2 cellular contexts compared by ENCODE assay signal in the genomic region with DNA sequence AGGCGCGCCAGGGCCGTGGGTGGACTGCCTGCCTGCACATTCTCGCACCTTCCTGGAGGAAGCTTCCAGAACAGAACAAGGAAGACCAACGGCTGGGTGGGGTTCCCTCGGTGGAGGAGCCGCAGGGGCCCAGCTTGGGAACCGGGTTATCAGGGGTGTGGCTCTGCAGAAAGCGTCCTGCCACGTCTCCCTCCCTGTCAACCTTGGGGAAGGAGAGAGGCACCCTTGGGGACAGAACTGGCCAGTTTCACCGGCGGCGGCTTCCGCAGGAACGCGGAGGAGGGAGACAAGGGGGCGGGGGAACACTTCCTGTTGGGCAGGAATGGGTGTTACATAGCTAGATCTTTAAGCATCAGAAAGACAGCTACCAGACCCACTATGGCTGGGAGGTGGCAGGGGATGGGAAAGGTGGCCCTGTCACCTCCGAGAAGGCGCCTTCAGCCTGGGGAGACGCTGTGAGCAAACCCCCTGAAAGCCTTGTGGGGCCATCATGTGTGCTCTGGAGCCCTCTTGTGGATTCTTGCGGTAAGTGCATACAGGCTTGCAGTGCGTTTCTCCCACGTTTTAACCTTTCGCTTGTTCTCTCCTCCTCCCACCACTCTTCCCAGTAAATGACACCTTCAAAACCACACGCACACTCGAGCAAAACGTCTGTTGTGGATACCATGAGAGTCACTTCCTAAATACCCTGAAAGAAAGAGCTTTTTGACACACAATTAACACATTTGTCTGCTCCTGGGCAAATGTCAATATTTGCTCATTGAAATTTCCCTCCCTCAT.
A peak's percentile ranks its signal among the peaks of the same experiment; 100 is the strongest.
TF ChIP-seq lines count a peak whose summit lies in the region.

No MANE protein-coding gene starts in this region.

TF ChIP-seq in HEK293, 187 proteins besides CTCF, POLR2A, EP300 and RAD21 (continued from another document and continues in another):
- TF ChIP-seq, protein P1, sequence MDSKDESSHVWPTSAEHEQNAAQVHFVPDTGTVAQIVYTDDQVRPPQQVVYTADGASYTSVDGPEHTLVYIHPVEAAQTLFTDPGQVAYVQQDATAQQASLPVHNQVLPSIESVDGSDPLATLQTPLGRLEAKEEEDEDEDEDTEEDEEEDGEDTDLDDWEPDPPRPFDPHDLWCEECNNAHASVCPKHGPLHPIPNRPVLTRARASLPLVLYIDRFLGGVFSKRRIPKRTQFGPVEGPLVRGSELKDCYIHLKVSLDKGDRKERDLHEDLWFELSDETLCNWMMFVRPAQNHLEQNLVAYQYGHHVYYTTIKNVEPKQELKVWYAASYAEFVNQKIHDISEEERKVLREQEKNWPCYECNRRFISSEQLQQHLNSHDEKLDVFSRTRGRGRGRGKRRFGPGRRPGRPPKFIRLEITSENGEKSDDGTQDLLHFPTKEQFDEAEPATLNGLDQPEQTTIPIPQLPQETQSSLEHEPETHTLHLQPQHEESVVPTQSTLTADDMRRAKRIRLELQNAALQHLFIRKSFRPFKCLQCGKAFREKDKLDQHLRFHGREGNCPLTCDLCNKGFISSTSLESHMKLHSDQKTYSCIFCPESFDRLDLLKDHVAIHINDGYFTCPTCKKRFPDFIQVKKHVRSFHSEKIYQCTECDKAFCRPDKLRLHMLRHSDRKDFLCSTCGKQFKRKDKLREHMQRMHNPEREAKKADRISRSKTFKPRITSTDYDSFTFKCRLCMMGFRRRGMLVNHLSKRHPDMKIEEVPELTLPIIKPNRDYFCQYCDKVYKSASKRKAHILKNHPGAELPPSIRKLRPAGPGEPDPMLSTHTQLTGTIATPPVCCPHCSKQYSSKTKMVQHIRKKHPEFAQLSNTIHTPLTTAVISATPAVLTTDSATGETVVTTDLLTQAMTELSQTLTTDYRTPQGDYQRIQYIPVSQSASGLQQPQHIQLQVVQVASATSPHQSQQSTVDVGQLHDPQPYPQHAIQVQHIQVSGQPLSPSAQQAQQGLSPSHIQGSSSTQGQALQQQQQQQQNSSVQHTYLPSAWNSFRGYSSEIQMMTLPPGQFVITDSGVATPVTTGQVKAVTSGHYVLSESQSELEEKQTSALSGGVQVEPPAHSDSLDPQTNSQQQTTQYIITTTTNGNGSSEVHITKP (tag by site-specific recombination; IDR thresholded peaks at IDR 0.05) = peak; percentile 36; the same call in 1 of the 2 replicates
- no peak; the same call in none of the 2 replicates for TF ChIP-seq ZNF660 (tag by site-specific recombination; IDR thresholded peaks at IDR 0.05)
- TF ChIP-seq ZNF335 (tag by site-specific recombination; conservative IDR thresholded peaks at IDR 0.05) = peak; percentile 68
- TF ChIP-seq ZNF48 (tag by site-specific recombination; IDR thresholded peaks at IDR 0.05) = no peak
- peak; percentile 48; the same call in 1 of the 2 replicates for TF ChIP-seq ZNF394 (tag by site-specific recombination; IDR thresholded peaks at IDR 0.05; ENCODE audit: borderline replicate concordance)
- peak; percentile 81 for TF ChIP-seq ZBTB8A (tag by site-specific recombination; IDR thresholded peaks at IDR 0.05)
- TF ChIP-seq KLF16 (tag by site-specific recombination; IDR thresholded peaks at IDR 0.05) = peak; percentile 76
- no peak for TF ChIP-seq ZNF211 (tag by site-specific recombination; IDR thresholded peaks at IDR 0.05; ENCODE audit: low read depth)
- peak; percentile 37; the same call in 1 of the 2 replicates for TF ChIP-seq YY1 (tag by site-specific recombination; IDR thresholded peaks at IDR 0.05)
- TF ChIP-seq, protein P2, sequence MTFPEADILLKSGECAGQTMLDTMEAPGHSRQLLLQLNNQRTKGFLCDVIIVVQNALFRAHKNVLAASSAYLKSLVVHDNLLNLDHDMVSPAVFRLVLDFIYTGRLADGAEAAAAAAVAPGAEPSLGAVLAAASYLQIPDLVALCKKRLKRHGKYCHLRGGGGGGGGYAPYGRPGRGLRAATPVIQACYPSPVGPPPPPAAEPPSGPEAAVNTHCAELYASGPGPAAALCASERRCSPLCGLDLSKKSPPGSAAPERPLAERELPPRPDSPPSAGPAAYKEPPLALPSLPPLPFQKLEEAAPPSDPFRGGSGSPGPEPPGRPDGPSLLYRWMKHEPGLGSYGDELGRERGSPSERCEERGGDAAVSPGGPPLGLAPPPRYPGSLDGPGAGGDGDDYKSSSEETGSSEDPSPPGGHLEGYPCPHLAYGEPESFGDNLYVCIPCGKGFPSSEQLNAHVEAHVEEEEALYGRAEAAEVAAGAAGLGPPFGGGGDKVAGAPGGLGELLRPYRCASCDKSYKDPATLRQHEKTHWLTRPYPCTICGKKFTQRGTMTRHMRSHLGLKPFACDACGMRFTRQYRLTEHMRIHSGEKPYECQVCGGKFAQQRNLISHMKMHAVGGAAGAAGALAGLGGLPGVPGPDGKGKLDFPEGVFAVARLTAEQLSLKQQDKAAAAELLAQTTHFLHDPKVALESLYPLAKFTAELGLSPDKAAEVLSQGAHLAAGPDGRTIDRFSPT (tag by site-specific recombination; IDR thresholded peaks at IDR 0.05) = no peak
- no peak for TF ChIP-seq ZNF114 (tag by site-specific recombination; IDR thresholded peaks at IDR 0.05)
- no peak for TF ChIP-seq ZNF785 (tag by site-specific recombination; IDR thresholded peaks at IDR 0.05)
- TF ChIP-seq ZNF600 (tag by site-specific recombination; IDR thresholded peaks at IDR 0.05) = peak; percentile 77
- TF ChIP-seq, protein P3, sequence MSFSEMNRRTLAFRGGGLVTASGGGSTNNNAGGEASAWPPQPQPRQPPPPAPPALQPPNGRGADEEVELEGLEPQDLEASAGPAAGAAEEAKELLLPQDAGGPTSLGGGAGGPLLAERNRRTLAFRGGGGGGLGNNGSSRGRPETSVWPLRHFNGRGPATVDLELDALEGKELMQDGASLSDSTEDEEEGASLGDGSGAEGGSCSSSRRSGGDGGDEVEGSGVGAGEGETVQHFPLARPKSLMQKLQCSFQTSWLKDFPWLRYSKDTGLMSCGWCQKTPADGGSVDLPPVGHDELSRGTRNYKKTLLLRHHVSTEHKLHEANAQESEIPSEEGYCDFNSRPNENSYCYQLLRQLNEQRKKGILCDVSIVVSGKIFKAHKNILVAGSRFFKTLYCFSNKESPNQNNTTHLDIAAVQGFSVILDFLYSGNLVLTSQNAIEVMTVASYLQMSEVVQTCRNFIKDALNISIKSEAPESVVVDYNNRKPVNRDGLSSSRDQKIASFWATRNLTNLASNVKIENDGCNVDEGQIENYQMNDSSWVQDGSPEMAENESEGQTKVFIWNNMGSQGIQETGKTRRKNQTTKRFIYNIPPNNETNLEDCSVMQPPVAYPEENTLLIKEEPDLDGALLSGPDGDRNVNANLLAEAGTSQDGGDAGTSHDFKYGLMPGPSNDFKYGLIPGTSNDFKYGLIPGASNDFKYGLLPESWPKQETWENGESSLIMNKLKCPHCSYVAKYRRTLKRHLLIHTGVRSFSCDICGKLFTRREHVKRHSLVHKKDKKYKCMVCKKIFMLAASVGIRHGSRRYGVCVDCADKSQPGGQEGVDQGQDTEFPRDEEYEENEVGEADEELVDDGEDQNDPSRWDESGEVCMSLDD (tag by site-specific recombination; IDR thresholded peaks at IDR 0.05) = peak; percentile 84
- TF ChIP-seq ZNF433 (tag by site-specific recombination; IDR thresholded peaks at IDR 0.05; ENCODE audit: low read depth) = no peak
- no peak for TF ChIP-seq GLI4 (tag by site-specific recombination; IDR thresholded peaks at IDR 0.05)
- TF ChIP-seq KLF8 (tag by site-specific recombination; IDR thresholded peaks at IDR 0.05) = 0 out of 2 replicates have a peak, but pooled peaks have one; percentile 50
- TF ChIP-seq OVOL3 (tag by site-specific recombination; IDR thresholded peaks at IDR 0.05) = no peak

TF ChIP-seq in K562, 482 proteins besides CTCF, POLR2A, EP300 and RAD21 (continued from another document and continues in another):
- TF ChIP-seq, protein P4, sequence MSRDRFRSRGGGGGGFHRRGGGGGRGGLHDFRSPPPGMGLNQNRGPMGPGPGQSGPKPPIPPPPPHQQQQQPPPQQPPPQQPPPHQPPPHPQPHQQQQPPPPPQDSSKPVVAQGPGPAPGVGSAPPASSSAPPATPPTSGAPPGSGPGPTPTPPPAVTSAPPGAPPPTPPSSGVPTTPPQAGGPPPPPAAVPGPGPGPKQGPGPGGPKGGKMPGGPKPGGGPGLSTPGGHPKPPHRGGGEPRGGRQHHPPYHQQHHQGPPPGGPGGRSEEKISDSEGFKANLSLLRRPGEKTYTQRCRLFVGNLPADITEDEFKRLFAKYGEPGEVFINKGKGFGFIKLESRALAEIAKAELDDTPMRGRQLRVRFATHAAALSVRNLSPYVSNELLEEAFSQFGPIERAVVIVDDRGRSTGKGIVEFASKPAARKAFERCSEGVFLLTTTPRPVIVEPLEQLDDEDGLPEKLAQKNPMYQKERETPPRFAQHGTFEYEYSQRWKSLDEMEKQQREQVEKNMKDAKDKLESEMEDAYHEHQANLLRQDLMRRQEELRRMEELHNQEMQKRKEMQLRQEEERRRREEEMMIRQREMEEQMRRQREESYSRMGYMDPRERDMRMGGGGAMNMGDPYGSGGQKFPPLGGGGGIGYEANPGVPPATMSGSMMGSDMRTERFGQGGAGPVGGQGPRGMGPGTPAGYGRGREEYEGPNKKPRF (IDR thresholded peaks at IDR 0.05; ENCODE audit: low read depth, low read length) = no peak
- no peak for TF ChIP-seq ZFP30 (CRISPR knock-in tag; IDR thresholded peaks at IDR 0.05; ENCODE audit: borderline replicate concordance)
- TF ChIP-seq NFXL1 (CRISPR knock-in tag; IDR thresholded peaks at IDR 0.05) = no peak
- no peak for TF ChIP-seq KAT8 (IDR thresholded peaks at IDR 0.05; ENCODE audit: low read depth)
- TF ChIP-seq, protein P5, sequence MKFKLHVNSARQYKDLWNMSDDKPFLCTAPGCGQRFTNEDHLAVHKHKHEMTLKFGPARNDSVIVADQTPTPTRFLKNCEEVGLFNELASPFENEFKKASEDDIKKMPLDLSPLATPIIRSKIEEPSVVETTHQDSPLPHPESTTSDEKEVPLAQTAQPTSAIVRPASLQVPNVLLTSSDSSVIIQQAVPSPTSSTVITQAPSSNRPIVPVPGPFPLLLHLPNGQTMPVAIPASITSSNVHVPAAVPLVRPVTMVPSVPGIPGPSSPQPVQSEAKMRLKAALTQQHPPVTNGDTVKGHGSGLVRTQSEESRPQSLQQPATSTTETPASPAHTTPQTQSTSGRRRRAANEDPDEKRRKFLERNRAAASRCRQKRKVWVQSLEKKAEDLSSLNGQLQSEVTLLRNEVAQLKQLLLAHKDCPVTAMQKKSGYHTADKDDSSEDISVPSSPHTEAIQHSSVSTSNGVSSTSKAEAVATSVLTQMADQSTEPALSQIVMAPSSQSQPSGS (CRISPR knock-in tag; IDR thresholded peaks at IDR 0.05) = no peak
- TF ChIP-seq SRF (CRISPR knock-in tag; IDR thresholded peaks at IDR 0.05) = no peak; a peak in 1 of 4 replicates
- TF ChIP-seq ZNF436 (CRISPR knock-in tag; IDR thresholded peaks at IDR 0.05) = no peak
- no peak for TF ChIP-seq MBD2 (IDR thresholded peaks at IDR 0.05; ENCODE audit: borderline replicate concordance, low read depth)
- TF ChIP-seq ZNF133 (CRISPR knock-in tag; IDR thresholded peaks at IDR 0.05) = no peak
- peak; percentile 36 for TF ChIP-seq SAP30 (IDR thresholded peaks at IDR 0.05; ENCODE audit: borderline replicate concordance, insufficient read depth, low read depth, low read length, poor library complexity, severe bottlenecking)
- no peak for TF ChIP-seq MEF2A (IDR thresholded peaks at IDR 0.05; ENCODE audit: control insufficient read depth, low read depth, low read length)
- TF ChIP-seq, protein P6, sequence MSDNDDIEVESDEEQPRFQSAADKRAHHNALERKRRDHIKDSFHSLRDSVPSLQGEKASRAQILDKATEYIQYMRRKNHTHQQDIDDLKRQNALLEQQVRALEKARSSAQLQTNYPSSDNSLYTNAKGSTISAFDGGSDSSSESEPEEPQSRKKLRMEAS (CRISPR knock-in tag; IDR thresholded peaks at IDR 0.05) = no peak; the same call in 1 of the 2 replicates
- TF ChIP-seq HMGN3 (IDR thresholded peaks at IDR 0.05; ENCODE audit: borderline replicate concordance, extremely low read depth, insufficient read length, low read depth, low read length) = no peak
- TF ChIP-seq PHF21A (IDR thresholded peaks at IDR 0.05; ENCODE audit: borderline replicate concordance, low read depth) = no peak
- peak; percentile 49; the same call in 1 of the 2 replicates for TF ChIP-seq ZNF76 (CRISPR knock-in tag; IDR thresholded peaks at IDR 0.05; ENCODE audit: borderline replicate concordance)
- TF ChIP-seq, protein P7, sequence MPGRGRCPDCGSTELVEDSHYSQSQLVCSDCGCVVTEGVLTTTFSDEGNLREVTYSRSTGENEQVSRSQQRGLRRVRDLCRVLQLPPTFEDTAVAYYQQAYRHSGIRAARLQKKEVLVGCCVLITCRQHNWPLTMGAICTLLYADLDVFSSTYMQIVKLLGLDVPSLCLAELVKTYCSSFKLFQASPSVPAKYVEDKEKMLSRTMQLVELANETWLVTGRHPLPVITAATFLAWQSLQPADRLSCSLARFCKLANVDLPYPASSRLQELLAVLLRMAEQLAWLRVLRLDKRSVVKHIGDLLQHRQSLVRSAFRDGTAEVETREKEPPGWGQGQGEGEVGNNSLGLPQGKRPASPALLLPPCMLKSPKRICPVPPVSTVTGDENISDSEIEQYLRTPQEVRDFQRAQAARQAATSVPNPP (IDR thresholded peaks at IDR 0.05; ENCODE audit: borderline replicate concordance, insufficient read depth, insufficient read length) = no peak
- TF ChIP-seq ZNF780A (CRISPR knock-in tag; IDR thresholded peaks at IDR 0.05) = no peak
- TF ChIP-seq ZNF696 (CRISPR knock-in tag; conservative IDR thresholded peaks at IDR 0.05) = no peak
- peak; percentile 83 for TF ChIP-seq ESRRA (IDR thresholded peaks at IDR 0.05; ENCODE audit: borderline replicate concordance, low read depth)
- TF ChIP-seq KAT2B (IDR thresholded peaks at IDR 0.05; ENCODE audit: low read depth, low read length) = no peak
- TF ChIP-seq LEF1 (IDR thresholded peaks at IDR 0.05) = no peak
- TF ChIP-seq NEUROD1 (IDR thresholded peaks at IDR 0.05; ENCODE audit: borderline replicate concordance, low read depth, low read length, partially characterized antibody) = no peak
- no peak for TF ChIP-seq ESRRB (CRISPR knock-in tag; IDR thresholded peaks at IDR 0.05; ENCODE audit: borderline replicate concordance)
- no peak for TF ChIP-seq ZNF12 (CRISPR knock-in tag; IDR thresholded peaks at IDR 0.05)
- TF ChIP-seq ZNF79 (CRISPR knock-in tag; IDR thresholded peaks at IDR 0.05; ENCODE audit: low read depth) = no peak
- TF ChIP-seq ZNF75A (CRISPR knock-in tag; IDR thresholded peaks at IDR 0.05) = no peak
- TF ChIP-seq, protein P8, sequence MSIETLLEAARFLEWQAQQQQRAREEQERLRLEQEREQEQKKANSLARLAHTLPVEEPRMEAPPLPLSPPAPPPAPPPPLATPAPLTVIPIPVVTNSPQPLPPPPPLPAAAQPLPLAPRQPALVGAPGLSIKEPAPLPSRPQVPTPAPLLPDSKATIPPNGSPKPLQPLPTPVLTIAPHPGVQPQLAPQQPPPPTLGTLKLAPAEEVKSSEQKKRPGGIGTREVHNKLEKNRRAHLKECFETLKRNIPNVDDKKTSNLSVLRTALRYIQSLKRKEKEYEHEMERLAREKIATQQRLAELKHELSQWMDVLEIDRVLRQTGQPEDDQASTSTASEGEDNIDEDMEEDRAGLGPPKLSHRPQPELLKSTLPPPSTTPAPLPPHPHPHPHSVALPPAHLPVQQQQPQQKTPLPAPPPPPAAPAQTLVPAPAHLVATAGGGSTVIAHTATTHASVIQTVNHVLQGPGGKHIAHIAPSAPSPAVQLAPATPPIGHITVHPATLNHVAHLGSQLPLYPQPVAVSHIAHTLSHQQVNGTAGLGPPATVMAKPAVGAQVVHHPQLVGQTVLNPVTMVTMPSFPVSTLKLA (conservative IDR thresholded peaks at IDR 0.05) = peak in 1 of 2 experiments; percentile 54; a peak in 1 of 4 replicates
- TF ChIP-seq ZNF239 (CRISPR knock-in tag; IDR thresholded peaks at IDR 0.05) = no peak
- TF ChIP-seq MED1 (CRISPR knock-in tag; IDR thresholded peaks at IDR 0.05; ENCODE audit: borderline replicate concordance) = no peak
- no peak for TF ChIP-seq NCOA1 (IDR thresholded peaks at IDR 0.05; ENCODE audit: low read depth)
- TF ChIP-seq ZNF431 (CRISPR knock-in tag; IDR thresholded peaks at IDR 0.05) = no peak; the same call in 1 of the 2 replicates
